ENCODE assay signal across 1 cellular context in the genomic region with DNA sequence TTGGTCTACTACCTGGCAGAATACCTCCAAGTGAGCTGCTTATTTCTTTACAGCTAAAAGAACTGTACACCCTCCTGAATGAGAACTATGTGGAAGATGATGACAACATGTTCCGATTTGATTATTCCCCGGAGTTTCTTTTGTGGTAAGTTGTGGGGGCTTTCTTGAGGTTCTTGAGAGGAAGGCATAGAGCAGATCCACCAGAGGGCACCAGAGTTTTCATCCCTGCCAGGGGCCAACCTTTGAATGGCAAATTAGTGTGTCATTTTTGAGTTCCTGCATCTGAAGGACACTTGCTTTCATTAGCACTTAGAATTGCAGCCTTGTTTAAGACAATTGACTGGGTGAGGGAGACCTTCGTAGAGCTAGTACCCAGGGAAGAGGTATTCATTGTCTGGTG.
TF ChIP-seq lines count a peak whose summit lies in the region.

No MANE protein-coding gene starts in this region.

TF ChIP-seq in liver, 16 proteins besides CTCF, POLR2A, EP300 and RAD21 (continued from another document):
- TF ChIP-seq, protein P1, sequence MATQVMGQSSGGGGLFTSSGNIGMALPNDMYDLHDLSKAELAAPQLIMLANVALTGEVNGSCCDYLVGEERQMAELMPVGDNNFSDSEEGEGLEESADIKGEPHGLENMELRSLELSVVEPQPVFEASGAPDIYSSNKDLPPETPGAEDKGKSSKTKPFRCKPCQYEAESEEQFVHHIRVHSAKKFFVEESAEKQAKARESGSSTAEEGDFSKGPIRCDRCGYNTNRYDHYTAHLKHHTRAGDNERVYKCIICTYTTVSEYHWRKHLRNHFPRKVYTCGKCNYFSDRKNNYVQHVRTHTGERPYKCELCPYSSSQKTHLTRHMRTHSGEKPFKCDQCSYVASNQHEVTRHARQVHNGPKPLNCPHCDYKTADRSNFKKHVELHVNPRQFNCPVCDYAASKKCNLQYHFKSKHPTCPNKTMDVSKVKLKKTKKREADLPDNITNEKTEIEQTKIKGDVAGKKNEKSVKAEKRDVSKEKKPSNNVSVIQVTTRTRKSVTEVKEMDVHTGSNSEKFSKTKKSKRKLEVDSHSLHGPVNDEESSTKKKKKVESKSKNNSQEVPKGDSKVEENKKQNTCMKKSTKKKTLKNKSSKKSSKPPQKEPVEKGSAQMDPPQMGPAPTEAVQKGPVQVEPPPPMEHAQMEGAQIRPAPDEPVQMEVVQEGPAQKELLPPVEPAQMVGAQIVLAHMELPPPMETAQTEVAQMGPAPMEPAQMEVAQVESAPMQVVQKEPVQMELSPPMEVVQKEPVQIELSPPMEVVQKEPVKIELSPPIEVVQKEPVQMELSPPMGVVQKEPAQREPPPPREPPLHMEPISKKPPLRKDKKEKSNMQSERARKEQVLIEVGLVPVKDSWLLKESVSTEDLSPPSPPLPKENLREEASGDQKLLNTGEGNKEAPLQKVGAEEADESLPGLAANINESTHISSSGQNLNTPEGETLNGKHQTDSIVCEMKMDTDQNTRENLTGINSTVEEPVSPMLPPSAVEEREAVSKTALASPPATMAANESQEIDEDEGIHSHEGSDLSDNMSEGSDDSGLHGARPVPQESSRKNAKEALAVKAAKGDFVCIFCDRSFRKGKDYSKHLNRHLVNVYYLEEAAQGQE (IDR thresholded peaks at IDR 0.05), result no peak
- TF ChIP-seq RXRA (IDR thresholded peaks at IDR 0.05), result no peak
- TF ChIP-seq, protein P2, sequence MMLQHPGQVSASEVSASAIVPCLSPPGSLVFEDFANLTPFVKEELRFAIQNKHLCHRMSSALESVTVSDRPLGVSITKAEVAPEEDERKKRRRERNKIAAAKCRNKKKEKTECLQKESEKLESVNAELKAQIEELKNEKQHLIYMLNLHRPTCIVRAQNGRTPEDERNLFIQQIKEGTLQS (IDR thresholded peaks at IDR 0.05), result no peak
TF ChIP-seq in liver: peak in this region for 0.
